In the genomic region with DNA sequence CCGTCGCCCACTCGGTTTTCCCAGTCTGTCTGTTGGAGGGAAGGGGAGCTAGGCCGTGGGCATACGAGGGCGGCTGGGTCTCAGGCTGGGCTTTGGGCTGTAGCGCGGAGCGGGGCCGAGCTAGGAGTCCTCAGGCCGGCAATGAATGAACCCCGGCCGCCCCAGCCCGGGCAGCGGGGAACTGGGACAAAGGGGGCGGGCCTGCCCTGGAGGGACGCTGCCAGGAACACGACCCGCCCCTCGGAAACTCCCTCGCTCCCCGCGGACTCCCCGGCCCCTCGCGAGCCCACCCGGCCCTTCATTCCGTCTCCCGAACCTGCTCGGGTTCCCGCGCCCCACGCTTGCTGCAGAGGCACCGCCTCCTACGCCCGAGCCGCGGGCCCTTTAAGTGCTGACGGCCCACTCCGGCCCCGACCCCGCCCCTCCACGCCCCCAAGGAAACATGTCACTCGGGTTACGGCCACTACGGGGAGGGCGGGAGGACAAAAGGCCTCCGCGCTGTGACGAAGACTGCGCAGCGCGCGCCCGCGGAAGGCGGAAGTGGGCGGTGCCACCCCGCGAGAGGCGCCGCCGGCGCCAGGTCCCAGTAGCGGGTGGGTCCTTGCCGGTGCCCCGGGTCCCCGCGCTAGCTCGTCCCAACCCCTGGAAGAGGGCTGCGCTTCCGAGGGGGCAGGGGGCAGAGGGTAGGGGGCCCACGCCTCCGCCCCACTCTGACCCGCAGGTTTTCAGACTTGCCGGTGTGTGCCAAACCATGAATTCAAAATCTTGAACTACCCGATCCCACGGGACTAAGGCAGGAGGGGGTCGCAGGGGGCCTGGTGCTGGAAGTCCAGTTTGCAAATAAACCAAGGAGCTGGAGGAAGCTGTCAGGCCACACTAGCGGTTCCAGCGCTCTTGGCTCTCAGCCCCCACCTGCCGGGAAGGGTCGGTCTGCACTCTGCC, we compare ENCODE assay signal across 8 cellular contexts. TPM values are rescaled to one million over a fixed set of nuclear protein-coding genes. Genes with fewer than 3 reads are reported as not detected.
A peak's percentile ranks its signal among the peaks of the same experiment; 100 is the strongest.
DNase-seq lines count a peak whose midpoint lies in the region; TF ChIP-seq lines count a peak whose summit lies in the region.

A gene (minus strand): TSS at position 359 of the 942 bp plus-strand sequence. CDS start 1,747 bp downstream, outside the sequence.

- H3K4me1 ChIP-seq in neutrophil (ENCODE audit: control insufficient read depth in 1 of 2, insufficient read depth in 1 of 2, low read depth in 1 of 2, low read length in 1 of 2), result peaks cover 19 to 23% of the 10 kb centered on the region in 2 experiments

- in situ Hi-C loops in SK-MEL-5 (cut with HindIII; ENCODE audit: low pct_unique_long_range_greater_than_20kb, low sequenced_read_pairs), result no loop called here

- peak within 1 kb of the TSS; percentile 90 for H3K27ac ChIP-seq in neutrophil

- TF ChIP-seq CTCF in neutrophil (IDR thresholded peaks at IDR 0.05) (peak; percentile 29), subcutaneous adipose tissue (IDR thresholded peaks at IDR 0.05; ENCODE audit: low read depth) (no peak)

- peak; percentile 77 for DNase-seq in ELF-1 (ENCODE audit: low read depth, low spot score)
- DNase-seq in HCEC 1CT, result peak; percentile 95
- DNase-seq in MV-4-11 (lab: John Stamatoyannopoulos, UW), result peak; percentile 92
- DNase-seq in SK-MEL-5 (ENCODE audit: low read depth, low spot score), result peak; percentile 93
- DNase-seq in activated naive CD4-positive, alpha-beta T cell treated with Interleukin-2 at 50 U/mL for 16 hours, result peak; percentile 98
- DNase-seq in foreskin melanocyte, result peak; percentile 87

- H3K9me3 ChIP-seq in neutrophil, result no peaks in the 10 kb centered on the region

- peak within 1 kb of the TSS; percentile 87 to 97 for H3K4me3 ChIP-seq in neutrophil (ENCODE audit: low read depth in 1 of 2, low read length in 1 of 2)

- H3K27me3 ChIP-seq in neutrophil, result no peaks in the 10 kb centered on the region

- peaks cover 42% of the 10 kb centered on the region for H3K36me3 ChIP-seq in neutrophil

RNA-seq across cellular contexts. Expression of the gene that starts here (rescaled TPM):
- total RNA-seq in SK-MEL-5 (2014; rRNA removed; shearing (Covaris generic)), result 82.3 and 82.4 TPM in 2 replicates
- 76.4 and 85.8 TPM in 2 replicates for polyA plus RNA-seq in SK-MEL-5 (2015; cell fraction: cytosol; rRNA removed)
- 144 and 147 TPM in 2 replicates for polyA plus RNA-seq in SK-MEL-5 (2015; cell fraction: nucleus; rRNA removed)
- total RNA-seq in subcutaneous adipose tissue, result 10 to 100 TPM; 11.9 to 15.8 (median 13.9) TPM

Comparison
In these comparisons a context has a peak if more than half of its experiments do, and no peak if none do; other contexts are left out.
1. Peak in every context shown above with its lines: DNase-seq, H3K4me3 ChIP-seq and H3K27ac ChIP-seq.